ENCODE assay signal across 1 cellular context in the genomic region with DNA sequence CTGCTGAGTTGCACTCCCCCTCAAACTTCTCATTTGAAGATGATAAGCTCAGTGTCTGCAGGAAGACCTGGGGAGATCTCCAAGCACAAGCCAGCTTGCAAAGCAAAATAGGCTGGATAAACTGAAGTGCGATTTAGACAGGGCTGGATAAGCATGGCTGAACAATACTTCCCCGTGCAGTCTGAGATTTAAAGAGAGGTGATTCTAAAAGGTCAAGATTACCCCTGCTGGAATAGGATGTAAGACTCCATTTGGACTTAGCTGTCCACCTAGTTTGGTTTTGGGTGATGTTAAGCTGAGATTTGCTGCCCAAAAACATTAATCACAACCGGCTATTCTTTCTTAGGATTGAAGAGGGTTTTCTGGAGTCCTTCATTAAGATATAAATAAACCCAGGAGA.
TF ChIP-seq lines count a peak whose summit lies in the region.

No MANE protein-coding gene starts in this region.

TF ChIP-seq in H1, 55 proteins besides CTCF, POLR2A, EP300 and RAD21:
- TF ChIP-seq, protein P1, sequence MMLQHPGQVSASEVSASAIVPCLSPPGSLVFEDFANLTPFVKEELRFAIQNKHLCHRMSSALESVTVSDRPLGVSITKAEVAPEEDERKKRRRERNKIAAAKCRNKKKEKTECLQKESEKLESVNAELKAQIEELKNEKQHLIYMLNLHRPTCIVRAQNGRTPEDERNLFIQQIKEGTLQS (IDR thresholded peaks at IDR 0.05; ENCODE audit: insufficient read depth, low read depth, low read length), result no peak
- TF ChIP-seq RFX5 (IDR thresholded peaks at IDR 0.05; ENCODE audit: borderline replicate concordance, low read depth, low read length), result no peak
- no peak for TF ChIP-seq TAF1 (IDR thresholded peaks at IDR 0.05; ENCODE audit: low read depth, low read length)
- no peak for TF ChIP-seq ASH2L (IDR thresholded peaks at IDR 0.05; ENCODE audit: low read length)
- no peak for TF ChIP-seq KDM4A (IDR thresholded peaks at IDR 0.05; ENCODE audit: low read depth, low read length, severe bottlenecking)
- no peak for TF ChIP-seq POLR2AphosphoS5 (IDR thresholded peaks at IDR 0.05; ENCODE audit: low read depth, low read length)
- TF ChIP-seq GABPA (IDR thresholded peaks at IDR 0.05; ENCODE audit: borderline replicate concordance, insufficient read depth, low read length), result no peak
- no peak for TF ChIP-seq SIRT6 (IDR thresholded peaks at IDR 0.05; ENCODE audit: low read length)
- TF ChIP-seq SP2 (IDR thresholded peaks at IDR 0.05; ENCODE audit: low read length), result no peak
- no peak for TF ChIP-seq CEBPB (IDR thresholded peaks at IDR 0.05; ENCODE audit: low read depth, low read length)
- TF ChIP-seq NRF1 (IDR thresholded peaks at IDR 0.05; ENCODE audit: low read depth, low read length), result no peak
- TF ChIP-seq RNF2 (IDR thresholded peaks at IDR 0.05; ENCODE audit: borderline replicate concordance, low read depth, low read length, missing control alignments, poor library complexity, severe bottlenecking), result no peak
- TF ChIP-seq, protein P2, sequence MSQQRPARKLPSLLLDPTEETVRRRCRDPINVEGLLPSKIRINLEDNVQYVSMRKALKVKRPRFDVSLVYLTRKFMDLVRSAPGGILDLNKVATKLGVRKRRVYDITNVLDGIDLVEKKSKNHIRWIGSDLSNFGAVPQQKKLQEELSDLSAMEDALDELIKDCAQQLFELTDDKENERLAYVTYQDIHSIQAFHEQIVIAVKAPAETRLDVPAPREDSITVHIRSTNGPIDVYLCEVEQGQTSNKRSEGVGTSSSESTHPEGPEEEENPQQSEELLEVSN (IDR thresholded peaks at IDR 0.05), result no peak
- no peak for TF ChIP-seq CREB1 (IDR thresholded peaks at IDR 0.05)
